Comparison of ENCODE assay signal across 28 cellular contexts in genomic region chr7:45578467-45578866, GRCh38. TPM values are rescaled to one million over a fixed set of nuclear protein-coding genes. Genes with fewer than 3 reads are reported as not detected.
"Had no signal": no experiment of that assay in that cellular context is flagged by ENCODE, and none has a peak within 500 bp of the region (broad histone marks: within the 10 kb centered on the region; RNA-seq: fewer than 3 reads in every experiment).

No MANE protein-coding gene starts in this region.

- ATAC-seq: activated CD8-positive, alpha-beta memory T cell treated with anti-CD3 and anti-CD28 coated beads, Interleukin-2, amount 10 ng/mL, durations not matched to agents 7 days and 5 days; activated naive CD8-positive, alpha-beta T cell treated with anti-CD3 and anti-CD28 coated beads, Interleukin-2, amount 50 U/mL, for 24 hours; Panc1; SK-N-SH treated with all-trans-retinoic acid at 6 μM for 48 hours; T-cell; T-helper 17 cell had no signal

- H3K4me1 Mint-ChIP-seq: activated naive CD4-positive, alpha-beta T cell treated with anti-CD3 and anti-CD28 coated beads, Interleukin-2, amount 10 ng/mL, durations not matched to agents 7 days and 5 days; activated naive CD8-positive, alpha-beta T cell treated with anti-CD3 and anti-CD28 coated beads, Interleukin-2, amount 50 U/mL, for 24 hours; central memory CD8-positive, alpha-beta T cell; T-helper 17 cell had no signal

- H3K36me3 Mint-ChIP-seq: activated CD8-positive, alpha-beta memory T cell treated with anti-CD3 and anti-CD28 coated beads, Interleukin-2, amount 10 ng/mL, durations not matched to agents 7 days and 5 days; activated naive CD4-positive, alpha-beta T cell treated with anti-CD3 and anti-CD28 coated beads, Interleukin-2, amount 10 ng/mL, durations not matched to agents 7 days and 5 days; activated naive CD8-positive, alpha-beta T cell; T-cell had no signal

- H3K9me3 Mint-ChIP-seq: activated B cell treated with CpG ODN at 0.5 μM for 24 hours; activated CD4-positive, alpha-beta memory T cell treated with anti-CD3 and anti-CD28 coated beads, Interleukin-2, amount 10 ng/mL, durations not matched to agents 7 days and 5 days; activated naive CD4-positive, alpha-beta T cell treated with anti-CD3 and anti-CD28 coated beads, Interleukin-2, amount 10 ng/mL, durations not matched to agents 7 days and 5 days; activated naive CD8-positive, alpha-beta T cell treated with anti-CD3 and anti-CD28 coated beads, Interleukin-2, amount 50 U/mL, for 24 hours; central memory CD8-positive, alpha-beta T cell; T-cell had no signal

- H3K27ac Mint-ChIP-seq: activated B cell treated with CpG ODN at 0.5 μM for 24 hours; activated CD4-positive, alpha-beta memory T cell treated with anti-CD3 and anti-CD28 coated beads, Interleukin-2, amount 10 ng/mL, durations not matched to agents 7 days and 5 days; activated CD8-positive, alpha-beta memory T cell treated with anti-CD3 and anti-CD28 coated beads, Interleukin-2, amount 10 ng/mL, durations not matched to agents 7 days and 5 days; activated naive CD4-positive, alpha-beta T cell treated with anti-CD3 and anti-CD28 coated beads, Interleukin-2, amount 10 ng/mL, durations not matched to agents 7 days and 5 days; activated naive CD8-positive, alpha-beta T cell; activated naive CD8-positive, alpha-beta T cell treated with anti-CD3 and anti-CD28 coated beads, Interleukin-2, amount 50 U/mL, for 24 hours; T-cell; T-helper 17 cell had no signal

- DNase-seq: activated B cell treated with CpG ODN at 0.5 μM for 24 hours; activated CD4-positive, alpha-beta memory T cell treated with anti-CD3 and anti-CD28 coated beads, Interleukin-2, amount 10 ng/mL, durations not matched to agents 7 days and 5 days; activated CD4-positive, alpha-beta T cell treated with anti-CD3 and anti-CD28 coated beads for 4 hours; activated CD4-positive, CD25-positive, alpha-beta regulatory T cell treated with anti-CD3 and anti-CD28 coated beads, Interleukin-2, amount 50 U/mL, for 72 hours; activated CD8-positive, alpha-beta memory T cell treated with anti-CD3 and anti-CD28 coated beads for 24 hours; activated CD8-positive, alpha-beta memory T cell treated with anti-CD3 and anti-CD28 coated beads, Interleukin-2, amount 10 ng/mL, durations not matched to agents 7 days and 5 days; activated CD8-positive, alpha-beta memory T cell treated with anti-CD3 and anti-CD28 coated beads, Interleukin-2, amount 50 U/mL, for 48 hours; activated effector memory CD4-positive, alpha-beta T cell treated with Interleukin-2 at 50 U/mL for 16 hours; activated naive CD4-positive, alpha-beta T cell treated with anti-CD3 and anti-CD28 coated beads, Interleukin-2, amount 10 ng/mL, durations not matched to agents 7 days and 5 days; activated naive CD8-positive, alpha-beta T cell treated with anti-CD3 and anti-CD28 coated beads, Interleukin-2, amount 50 U/mL, for 24 hours; activated T-cell treated with anti-CD3 and anti-CD28 coated beads, Interleukin-2, amount 50 U/mL, for 48 hours; brain microvascular endothelial cell; Karpas-422; KBM-7; NCI-H1105; NCI-H1417 treated with DMSO at 0.1 percent for 48 hours; NCI-H187 treated with DMSO at 0.1 percent for 48 hours; NCI-H2081; NCI-H345; NCI-H524 treated with DMSO at 0.1 percent for 48 hours; RPMI8226; SHP77 treated with DMSO at 0.1 percent for 48 hours; T-cell had no signal

- H3K4me3 Mint-ChIP-seq: activated B cell treated with CpG ODN at 0.5 μM for 24 hours; activated CD4-positive, alpha-beta memory T cell treated with anti-CD3 and anti-CD28 coated beads, Interleukin-2, amount 10 ng/mL, durations not matched to agents 7 days and 5 days; activated CD8-positive, alpha-beta memory T cell treated with anti-CD3 and anti-CD28 coated beads, Interleukin-2, amount 10 ng/mL, durations not matched to agents 7 days and 5 days; activated naive CD4-positive, alpha-beta T cell treated with anti-CD3 and anti-CD28 coated beads, Interleukin-2, amount 10 ng/mL, durations not matched to agents 7 days and 5 days; activated naive CD8-positive, alpha-beta T cell; activated naive CD8-positive, alpha-beta T cell treated with anti-CD3 and anti-CD28 coated beads, Interleukin-2, amount 50 U/mL, for 24 hours; central memory CD8-positive, alpha-beta T cell; T-cell; T-helper 17 cell had no signal

RNA-seq across cellular contexts. Expression of gene ADCY1, which starts 4.3 kb away (rescaled TPM):
- total RNA-seq: activated B cell treated with CpG ODN at 0.5 μM for 24 hours, T-helper 17 cell had no signal
